In genomic region chr22:46052331-46052771, GRCh38 we compare ENCODE assay signal across 1 cellular context.
TF ChIP-seq lines count a peak whose summit lies in the region.

No MANE protein-coding gene starts in this region.

TF ChIP-seq in IMR-90, 13 proteins besides CTCF, POLR2A, EP300 and RAD21:
- TF ChIP-seq ELK1 (IDR thresholded peaks at IDR 0.05; ENCODE audit: borderline replicate concordance, low read depth, low read length), result no peak
- no peak for TF ChIP-seq CHD1 (IDR thresholded peaks at IDR 0.05; ENCODE audit: low read depth, low read length)
- no peak for TF ChIP-seq RFX5 (IDR thresholded peaks at IDR 0.05; ENCODE audit: low read depth, low read length)
- no peak for TF ChIP-seq USF2 (IDR thresholded peaks at IDR 0.05; ENCODE audit: low read depth, low read length)
- no peak for TF ChIP-seq BHLHE40 (IDR thresholded peaks at IDR 0.05; ENCODE audit: low read depth, low read length)
- TF ChIP-seq MXI1 (IDR thresholded peaks at IDR 0.05; ENCODE audit: borderline replicate concordance, low read depth, low read length), result no peak
- no peak for TF ChIP-seq RCOR1 (IDR thresholded peaks at IDR 0.05; ENCODE audit: insufficient replicate concordance, low read length)
- no peak for TF ChIP-seq CEBPB (IDR thresholded peaks at IDR 0.05; ENCODE audit: low read depth, low read length)
- no peak for TF ChIP-seq MAFK (IDR thresholded peaks at IDR 0.05; ENCODE audit: low read depth, low read length)
- no peak for TF ChIP-seq SMC3 (IDR thresholded peaks at IDR 0.05; ENCODE audit: low read depth, low read length)
- TF ChIP-seq FOS (IDR thresholded peaks at IDR 0.05; ENCODE audit: low read depth, low read length), result no peak
- no peak for TF ChIP-seq MAZ (IDR thresholded peaks at IDR 0.05; ENCODE audit: borderline replicate concordance, low read depth, low read length)
- TF ChIP-seq NFE2L2 (IDR thresholded peaks at IDR 0.05; ENCODE audit: low read depth, low read length), result no peak
TF ChIP-seq in IMR-90: peak in this region for 0.
